In genomic region chr2:28163627-28164279, GRCh38 we compare ENCODE assay signal across 17 cellular contexts.
DNase-seq lines count a peak whose midpoint lies in the region; ATAC-seq and TF ChIP-seq lines count a peak whose summit lies in the region.
"Had no signal": no experiment of that assay in that cellular context is flagged by ENCODE, and none has a peak within 500 bp of the region (broad histone marks: within the 10 kb centered on the region; RNA-seq: fewer than 3 reads in every experiment).

No MANE protein-coding gene starts in this region.

- H2BK15ac ChIP-seq in neuronal stem cell (ENCODE audit: low read length): no peak overlapping the region

- H4K91ac ChIP-seq in neuronal stem cell (ENCODE audit: low read depth, low read length, poor library complexity): no peak overlapping the region

- no peak for TF ChIP-seq CTCF in VCaP (conservative IDR thresholded peaks at IDR 0.05)
- TF ChIP-seq CTCF in fibroblast of mammary gland (conservative IDR thresholded peaks at IDR 0.05; ENCODE audit: control insufficient read depth, insufficient read depth, low read depth, low read length): no peak

- H3K27ac ChIP-seq in VCaP: peak overlapping the region; percentile 87
- H3K27ac ChIP-seq in subcutaneous abdominal adipose tissue (ENCODE audit: low read depth, low read length): peak overlapping the region; percentile 79
- H3K27ac ChIP-seq in neuronal stem cell (replicated peaks; ENCODE audit: low read length): no peak overlapping the region
- H3K27ac ChIP-seq in naive thymus-derived CD4-positive, alpha-beta T cell (ENCODE audit: low read depth, low read length): no peak overlapping the region
- H3K27ac ChIP-seq: GM23248 had no signal

- H3K18ac ChIP-seq in neuronal stem cell (ENCODE audit: low read length): no peak overlapping the region

- H3K9ac ChIP-seq in subcutaneous abdominal adipose tissue (ENCODE audit: low read length in 5 of 5) (peak overlapping the region in 2 of 5 donors; percentile 15 to 48), neuronal stem cell (ENCODE audit: low read depth, low read length, poor library complexity) (no peak overlapping the region)
- H3K9ac ChIP-seq: GM23248 had no signal

- no peak overlapping the region for H4K8ac ChIP-seq in neuronal stem cell (ENCODE audit: low read depth, low read length)

- H3K23ac ChIP-seq in neuronal stem cell (ENCODE audit: low read depth, low read length, poor library complexity): no peak overlapping the region

- H3K4me3 ChIP-seq in fibroblast of mammary gland (ENCODE audit: control insufficient read depth, low read depth, low read length) (no peak overlapping the region), subcutaneous abdominal adipose tissue (ENCODE audit: low read depth in 1 of 5, low read length in 5 of 5) (no peak overlapping the region), neuronal stem cell (ENCODE audit: low read length in 2 of 2) (no peak overlapping the region)
- H3K4me3 ChIP-seq in naive thymus-derived CD4-positive, alpha-beta T cell (ENCODE audit: low read length): no peak overlapping the region
- H3K4me3 ChIP-seq: GM23248 had no signal

- peaks cover 0 to 5% (median 0%) of the 10 kb centered on the region in 11 donors for H3K9me3 Mint-ChIP-seq in naive thymus-derived CD4-positive, alpha-beta T cell
- H3K9me3 Mint-ChIP-seq: activated naive CD8-positive, alpha-beta T cell treated with anti-CD3 and anti-CD28 coated beads for 36 hours; neural crest cell had no signal

- CTCF ChIA-PET in naive thymus-derived CD4-positive, alpha-beta T cell (lab: Charles Lee): no interaction called here

- no peak overlapping the region for H2AFZ ChIP-seq in neuronal stem cell (ENCODE audit: low read length)
- H2AFZ ChIP-seq: GM23248 had no signal

- peak; percentile 16 for DNase-seq in fibroblast of mammary gland (ENCODE audit: low read depth)
- DNase-seq in myocyte (ENCODE audit: low read depth): peak; percentile 47
- DNase-seq in NOMO-1 treated with DMSO at 0.1 percent for 48 hours (lab: John Stamatoyannopoulos, UW; ENCODE audit: unreplicated experiment): no peak
- no peak for DNase-seq in neuronal stem cell (ENCODE audit: low spot score)
- DNase-seq in naive thymus-derived CD4-positive, alpha-beta T cell: no peak
- DNase-seq: activated naive CD8-positive, alpha-beta T cell treated with anti-CD3 and anti-CD28 coated beads for 36 hours; activated T-cell treated with anti-CD3 and anti-CD28 coated beads, Interleukin-2, amount 50 U/mL, for 1 hour; cerebellar nuclear complex; GM23248; MV-4-11; stimulated activated naive CD4-positive, alpha-beta T cell treated with Interleukin-2 at 50 U/mL for 16 hours had no signal

- no peak overlapping the region for H3K27ac Mint-ChIP-seq in naive thymus-derived CD4-positive, alpha-beta T cell
- H3K27ac Mint-ChIP-seq: activated naive CD8-positive, alpha-beta T cell treated with anti-CD3 and anti-CD28 coated beads for 36 hours; CD14-positive monocyte had no signal

- H3K4me3 Mint-ChIP-seq in naive thymus-derived CD4-positive, alpha-beta T cell: no peak overlapping the region
- H3K4me3 Mint-ChIP-seq: activated naive CD8-positive, alpha-beta T cell treated with anti-CD3 and anti-CD28 coated beads for 36 hours; CD14-positive monocyte; neural crest cell had no signal

- no CpG with 5 or more reads among the region's 6 CpGs for WGBS in neuronal stem cell (ENCODE audit: extremely low coverage in 2 of 2, insufficient read length in 2 of 2, insufficient replicate concordance in 1 of 2), 2 donors

- H3K36me3 Mint-ChIP-seq in naive thymus-derived CD4-positive, alpha-beta T cell: peaks cover 6 to 41% (median 22%) of the 10 kb centered on the region in 5 donors

- no peaks in the 10 kb centered on the region for H3K27me3 Mint-ChIP-seq in naive thymus-derived CD4-positive, alpha-beta T cell
- H3K27me3 Mint-ChIP-seq: activated naive CD8-positive, alpha-beta T cell treated with anti-CD3 and anti-CD28 coated beads for 36 hours had no signal

- peaks cover 0 to 7% (median 0%) of the 10 kb centered on the region in 7 donors for H3K4me1 Mint-ChIP-seq in naive thymus-derived CD4-positive, alpha-beta T cell
- H3K4me1 Mint-ChIP-seq: activated naive CD8-positive, alpha-beta T cell treated with anti-CD3 and anti-CD28 coated beads for 36 hours had no signal

- peaks cover 9 to 56% (median 35%) of the 10 kb centered on the region in 5 donors for H3K4me1 ChIP-seq in subcutaneous abdominal adipose tissue (ENCODE audit: control insufficient read depth in 5 of 5, insufficient read depth in 5 of 5, low read length in 5 of 5)
- H3K4me1 ChIP-seq in neuronal stem cell (ENCODE audit: control insufficient read depth in 2 of 2, insufficient read depth in 1 of 2, low read depth in 1 of 2, low read length in 2 of 2): peaks cover 0 to 5% of the 10 kb centered on the region in 2 donors
- no peaks in the 10 kb centered on the region for H3K4me1 ChIP-seq in naive thymus-derived CD4-positive, alpha-beta T cell (ENCODE audit: control insufficient read depth in 2 of 2, insufficient read depth in 2 of 2, low read length in 2 of 2)

- POLR2A ChIA-PET in naive thymus-derived CD4-positive, alpha-beta T cell (lab: Charles Lee): interaction anchor here (0.7 kb wide), 1 partner anchor 24 kb away, joined by 3 read pairs; no protein-coding TSS in a partner anchor

- H3K36me3 ChIP-seq in subcutaneous abdominal adipose tissue (ENCODE audit: control insufficient read depth in 5 of 5, insufficient read depth in 5 of 5, low read length in 5 of 5): no peaks in the 10 kb centered on the region
- H3K36me3 ChIP-seq in neuronal stem cell (replicated peaks in 1 of 2; ENCODE audit: control insufficient read depth in 2 of 2, insufficient read depth in 2 of 2, low read length in 2 of 2): no peaks in the 10 kb centered on the region
- H3K36me3 ChIP-seq in naive thymus-derived CD4-positive, alpha-beta T cell (ENCODE audit: control insufficient read depth in 2 of 3, insufficient read depth in 3 of 3, low read length in 3 of 3): peaks cover 0 to 6% (median 0%) of the 10 kb centered on the region in 3 experiments

- no peak overlapping the region for H2BK120ac ChIP-seq in neuronal stem cell (ENCODE audit: low read depth, low read length)

- no peaks in the 10 kb centered on the region for H3K27me3 ChIP-seq in subcutaneous abdominal adipose tissue (ENCODE audit: control insufficient read depth in 5 of 5, insufficient read depth in 4 of 5, low read length in 5 of 5)
- H3K27me3 ChIP-seq in neuronal stem cell (ENCODE audit: control insufficient read depth in 3 of 3, insufficient read depth in 3 of 3, low read depth in 1 of 3, low read length in 3 of 3): no peaks in the 10 kb centered on the region
- H3K27me3 ChIP-seq in naive thymus-derived CD4-positive, alpha-beta T cell (ENCODE audit: control insufficient read depth in 2 of 2, insufficient read depth in 2 of 2, low read length in 2 of 2): no peaks in the 10 kb centered on the region

- H2AK5ac ChIP-seq in neuronal stem cell (ENCODE audit: low read depth, low read length): no peak overlapping the region

- no peak overlapping the region for H3K14ac ChIP-seq in neuronal stem cell (ENCODE audit: low read length)

- no peaks in the 10 kb centered on the region for H3K9me3 ChIP-seq in subcutaneous abdominal adipose tissue (ENCODE audit: control insufficient read depth in 5 of 5, low read length in 5 of 5)
- H3K9me3 ChIP-seq in neuronal stem cell (replicated peaks in 1 of 2; ENCODE audit: control insufficient read depth in 2 of 2, insufficient read depth in 1 of 2, low read depth in 1 of 2, low read length in 2 of 2): no peaks in the 10 kb centered on the region
- H3K9me3 ChIP-seq in naive thymus-derived CD4-positive, alpha-beta T cell (ENCODE audit: control insufficient read depth in 2 of 3, low read length in 3 of 3): no peaks in the 10 kb centered on the region

- no peaks in the 10 kb centered on the region for H3K79me1 ChIP-seq in neuronal stem cell (ENCODE audit: low read depth, low read length)

- no peak overlapping the region for H3K4ac ChIP-seq in neuronal stem cell (ENCODE audit: low read length)

- no peak overlapping the region for H2BK5ac ChIP-seq in neuronal stem cell (ENCODE audit: low read length)

- H2BK12ac ChIP-seq in neuronal stem cell (ENCODE audit: low read length): no peak overlapping the region

- intact Hi-C loops in naive thymus-derived CD4-positive, alpha-beta T cell (cut with micrococcal nuclease): loop anchor here in 1 of 2 donors (1.0 kb wide), 1 partner anchor 289 kb away; no protein-coding TSS in a partner anchor

- H3K4me2 ChIP-seq in neuronal stem cell (ENCODE audit: insufficient read depth, low read length, poor library complexity, severe bottlenecking): no peak overlapping the region

- no peak for ATAC-seq in naive thymus-derived CD4-positive, alpha-beta T cell
- ATAC-seq in HG03439 (IDR thresholded peaks at IDR 0.05; ENCODE audit: unreplicated experiment): no peak
- ATAC-seq: HepG2 had no signal

Comparison
In these comparisons a context has a peak if more than half of its experiments do, and no peak if none do; other contexts are left out.
1. H3K27ac ChIP-seq: peak in VCaP (single experiment) and subcutaneous abdominal adipose tissue (single experiment); none in neuronal stem cell (single experiment) and naive thymus-derived CD4-positive, alpha-beta T cell (single experiment).
2. DNase-seq: peak in fibroblast of mammary gland (single experiment) and myocyte (single experiment); none in NOMO-1 treated with DMSO at 0.1 percent for 48 hours (single experiment), neuronal stem cell (single experiment) and naive thymus-derived CD4-positive, alpha-beta T cell (0 of 9).